9 cellular contexts compared by ENCODE assay signal in genomic region chr2:38184964-38185603, GRCh38.
DNase-seq lines count a peak whose midpoint lies in the region; ATAC-seq and TF ChIP-seq lines count a peak whose summit lies in the region.
"Had no signal": no experiment of that assay in that cellular context is flagged by ENCODE, and none has a peak within 500 bp of the region (broad histone marks: within the 10 kb centered on the region; RNA-seq: fewer than 3 reads in every experiment).

No MANE protein-coding gene starts in this region.

- POLR2A ChIA-PET in WTC11 (lab: Charles Lee) = no interaction called here

- no peak overlapping the region for H3K27ac Mint-ChIP-seq in WTC11
- H3K27ac Mint-ChIP-seq: CD4-positive, alpha-beta memory T cell had no signal

- WGBS in mammary epithelial cell (ENCODE audit: low coverage, missing lambda C conversion rate) = 60% methylated on average over 2 of the region's 2 CpGs

- H3K4me2 ChIP-seq in mammary epithelial cell (ENCODE audit: insufficient read depth, low read depth, low read length) = no peak overlapping the region

- peak; percentile 81 for DNase-seq in AG10803 (ENCODE audit: low read depth)
- peak; percentile 31 for DNase-seq in mammary epithelial cell
- DNase-seq in NCI-H524 treated with DMSO at 0.1 percent for 48 hours (lab: John Stamatoyannopoulos, UW) = no peak
- DNase-seq in NCI-H2196 (lab: John Stamatoyannopoulos, UW; ENCODE audit: unreplicated experiment) = no peak
- no peak for DNase-seq in WTC11 (ENCODE audit: low spot score)
- no peak for DNase-seq in mucosa of gallbladder (ENCODE audit: low spot score)

- intact Hi-C loops in mammary epithelial cell (cut with micrococcal nuclease) = no loop called here

- BruUV-seq in mammary epithelial cell (replicated peaks; lab: Mats Ljungman, UMichigan) = no TSS peak

- H3K27me3 Mint-ChIP-seq in WTC11 (ENCODE audit: low read depth) = no peaks in the 10 kb centered on the region; the same call in 1 of the 2 replicates

- peaks cover 3% of the 10 kb centered on the region for H3K4me1 Mint-ChIP-seq in WTC11

- H3K9me3 Mint-ChIP-seq in WTC11 = peaks cover 13% of the 10 kb centered on the region

- no peaks in the 10 kb centered on the region for H3K27me3 ChIP-seq in mammary epithelial cell (ENCODE audit: insufficient read depth, low read length)

- H3K79me2 ChIP-seq in mammary epithelial cell (ENCODE audit: insufficient read depth, low read length) = no peaks in the 10 kb centered on the region

- H3K36me3 Mint-ChIP-seq in WTC11 = no peaks in the 10 kb centered on the region
- H3K36me3 Mint-ChIP-seq: CD4-positive, alpha-beta memory T cell had no signal

- H3K4me3 Mint-ChIP-seq in WTC11 = no peak overlapping the region
- H3K4me3 Mint-ChIP-seq: CD4-positive, alpha-beta memory T cell had no signal

- dilution Hi-C loops in mammary epithelial cell (cut with HindIII; ENCODE audit: low sequenced_read_pairs) = loop anchor here (5.0 kb wide), 1 partner anchor 77 kb away; no protein-coding TSS in a partner anchor

- TF ChIP-seq CTCF in AG10803 (conservative IDR thresholded peaks at IDR 0.05; ENCODE audit: low read length) (no peak), mammary epithelial cell (conservative IDR thresholded peaks at IDR 0.05 in 1 of 2, IDR thresholded peaks at IDR 0.05 in 1 of 2; ENCODE audit: extremely low read depth in 1 of 2, insufficient read depth in 1 of 2, low read depth in 1 of 2, low read length in 2 of 2) (no peak), WTC11 (IDR thresholded peaks at IDR 0.05) (no peak)

- in situ Hi-C loops in mammary epithelial cell (cut with MboI; ENCODE audit: low sequenced_read_pairs in 2 of 2) = no loop called here

- H4K20me1 ChIP-seq in mammary epithelial cell (ENCODE audit: insufficient read depth, low read length) = no peaks in the 10 kb centered on the region

- peak; percentile 96 for ATAC-seq in GM19438 (IDR thresholded peaks at IDR 0.05; ENCODE audit: low read depth, unreplicated experiment)
- ATAC-seq in HG03280 (IDR thresholded peaks at IDR 0.05; ENCODE audit: unreplicated experiment) = peak; percentile 86
- ATAC-seq in WTC11 = no peak

- H3K4me3 ChIP-seq in AG10803 (ENCODE audit: low read length) = no peak overlapping the region
- no peak overlapping the region for H3K4me3 ChIP-seq in mammary epithelial cell (replicated peaks in 1 of 3; ENCODE audit: insufficient read depth in 1 of 3, low read depth in 2 of 3, low read length in 3 of 3)

- no peak overlapping the region for H2AFZ ChIP-seq in mammary epithelial cell (ENCODE audit: low read depth, low read length)

- no peaks in the 10 kb centered on the region for H3K36me3 ChIP-seq in mammary epithelial cell (ENCODE audit: insufficient read depth, low read length)

- peaks cover 11% of the 10 kb centered on the region for H3K4me1 ChIP-seq in mammary epithelial cell (ENCODE audit: insufficient read depth, low read length)

- H3K9ac ChIP-seq in mammary epithelial cell (ENCODE audit: insufficient read depth, low read length) = no peak overlapping the region

- H3K9me3 ChIP-seq in mammary epithelial cell (replicated peaks; ENCODE audit: insufficient read depth, low read length) = no peaks in the 10 kb centered on the region

- no peak overlapping the region for H3K27ac ChIP-seq in mammary epithelial cell (ENCODE audit: insufficient read depth, low read depth, low read length)

- CTCF ChIA-PET in mammary epithelial cell (lab: Charles Lee; ENCODE audit: low non-redundant PET) = no interaction called here
- CTCF ChIA-PET in WTC11 (lab: Charles Lee) = no interaction called here

TF ChIP-seq in WTC11, 78 proteins besides CTCF, POLR2A, EP300 and RAD21:
- TF ChIP-seq RORB (CRISPR knock-in tag; IDR thresholded peaks at IDR 0.05) (no peak), ZNF671 (CRISPR knock-in tag; IDR thresholded peaks at IDR 0.05) (no peak), E2F4 (CRISPR knock-in tag; IDR thresholded peaks at IDR 0.05; ENCODE audit: borderline replicate concordance, low read depth) (no peak), ZNF532 (CRISPR knock-in tag; IDR thresholded peaks at IDR 0.05; ENCODE audit: borderline replicate concordance) (no peak)

Comparison
In these comparisons a context has a peak if more than half of its experiments do, and no peak if none do; other contexts are left out.
1. DNase-seq: peak in AG10803 (single experiment) and mammary epithelial cell (single experiment); none in NCI-H524 treated with DMSO at 0.1 percent for 48 hours (single experiment), NCI-H2196 (single experiment), WTC11 (single experiment) and mucosa of gallbladder (single experiment).